8 cellular contexts compared by ENCODE assay signal in the genomic region with DNA sequence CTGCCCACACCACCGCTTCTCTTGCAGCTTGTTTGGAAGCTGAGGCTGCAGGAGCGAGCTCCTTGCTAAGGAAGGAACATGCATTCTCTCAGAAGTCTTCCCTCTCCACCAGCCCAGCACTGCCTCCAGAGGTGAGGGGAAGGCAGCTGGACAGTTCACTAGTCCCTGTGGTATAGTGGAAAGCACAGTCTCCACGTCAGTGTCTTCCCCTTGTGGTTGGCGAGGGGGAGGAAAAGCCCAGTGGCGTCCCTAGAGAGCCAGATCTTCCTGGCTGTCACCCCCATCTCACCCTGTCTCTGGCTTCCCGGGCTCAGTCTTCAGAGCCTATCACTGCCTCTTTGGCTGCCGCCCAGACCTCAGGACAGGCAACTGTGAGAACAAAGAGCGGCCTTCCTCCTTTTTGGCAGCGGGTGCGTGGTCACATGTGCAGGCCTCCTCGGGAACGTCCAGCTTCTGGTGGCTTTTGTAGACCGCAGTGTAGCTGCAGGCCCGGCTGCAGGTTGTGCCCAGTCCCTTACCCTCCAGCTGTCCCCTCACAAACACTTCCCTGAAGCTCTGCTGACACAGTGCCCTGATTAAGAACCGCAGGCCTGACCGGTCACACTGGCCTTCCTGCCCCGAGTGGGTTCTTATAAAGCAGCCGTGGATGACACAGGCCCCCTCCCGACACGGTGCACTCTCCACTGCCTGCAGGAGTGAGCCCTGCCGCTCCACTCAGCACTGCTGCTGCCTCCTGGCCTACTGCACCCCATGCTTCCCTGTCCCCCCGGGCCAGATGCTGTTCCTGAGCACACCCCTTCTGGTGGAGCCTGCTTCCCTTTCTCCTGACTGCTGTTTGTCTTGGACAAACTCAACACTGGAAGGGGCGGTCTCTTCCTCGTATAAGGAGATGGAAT.
DNase-seq lines count a peak whose midpoint lies in the region; ATAC-seq, FAIRE-seq and TF ChIP-seq lines count a peak whose summit lies in the region.

No MANE protein-coding gene starts in this region.

- peak overlapping the region; percentile 67 to 89 (median 82) for H3K27ac ChIP-seq in heart right ventricle

- H3K27ac Mint-ChIP-seq in WTC11 = no peak overlapping the region

- H3K9me3 ChIP-seq in heart right ventricle = no peaks in the 10 kb centered on the region

- POLR2A ChIA-PET in WTC11 (lab: Charles Lee) = no interaction called here

- H3K36me3 ChIP-seq in heart right ventricle = no peaks in the 10 kb centered on the region

- H3K4me1 ChIP-seq in heart right ventricle = peaks cover 29 to 89% (median 68%) of the 10 kb centered on the region in 9 donors

- CTCF ChIA-PET in WTC11 (lab: Charles Lee) = interaction anchor here (0.9 to 1.1 kb wide), 3 partner anchors 12 to 110 kb away, joined by 3 to 4 read pairs (median 3); no protein-coding TSS in a partner anchor

- H3K4me3 Mint-ChIP-seq in WTC11 = no peak overlapping the region

- H3K27me3 Mint-ChIP-seq in WTC11 (ENCODE audit: low read depth) = no peaks in the 10 kb centered on the region; the same call in 1 of the 2 replicates

- WGBS in heart right ventricle, 2 donors = 10 to 16% methylated on average over 24 of the region's 24 CpGs

- TF ChIP-seq CTCF in WTC11 (IDR thresholded peaks at IDR 0.05) (no peak), heart right ventricle (IDR thresholded peaks at IDR 0.05) (peak; percentile 15 to 65 (median 45)), D721Med (IDR thresholded peaks at IDR 0.05; ENCODE audit: insufficient read depth, missing control alignments) (no peak)

- no peak for FAIRE-seq in D721Med (lab: Jason Lieb, UNC)

- H3K9me3 Mint-ChIP-seq in WTC11 = no peaks in the 10 kb centered on the region

- intact Hi-C loops in heart right ventricle (cut with DNase I) = loop anchor here in 5 of 10 donors (1.0 to 5.0 kb wide), 4 partner anchors 86 to 91 kb away; a partner anchor contains a TSS

- H3K27me3 ChIP-seq in heart right ventricle = no peaks in the 10 kb centered on the region

- ATAC-seq in HG03103 (IDR thresholded peaks at IDR 0.05; ENCODE audit: low read depth, unreplicated experiment) (peak; percentile 47), WTC11 (peak; percentile 59), heart right ventricle (peak; percentile 82 to 90 (median 84)), GM21360 (IDR thresholded peaks at IDR 0.05; ENCODE audit: unreplicated experiment) (no peak)

- DNase-seq in COR-L47 (lab: John Stamatoyannopoulos, UW) = peak; percentile 66
- DNase-seq in WTC11 (ENCODE audit: low spot score) = no peak
- DNase-seq in heart right ventricle = peak; percentile 93 to 94
- DNase-seq in retina = peak; percentile 61
- DNase-seq in mesenteric fat pad (ENCODE audit: low spot score) = no peak
- no peak for DNase-seq in D721Med (ENCODE audit: insufficient read length, low spot score)

- peak overlapping the region in 7 of 10 donors; percentile 1 to 26 (median 17) for H3K4me3 ChIP-seq in heart right ventricle

- H3K4me1 Mint-ChIP-seq in WTC11 = peaks cover 7% of the 10 kb centered on the region

- no peaks in the 10 kb centered on the region for H3K36me3 Mint-ChIP-seq in WTC11

TF ChIP-seq in WTC11, 78 proteins besides CTCF, POLR2A, EP300 and RAD21 (continues in another document):
- TF ChIP-seq PRRX2 (CRISPR knock-in tag; IDR thresholded peaks at IDR 0.05) (no peak), NR2C2 (CRISPR knock-in tag; IDR thresholded peaks at IDR 0.05) (no peak), ZNF317 (CRISPR knock-in tag; IDR thresholded peaks at IDR 0.05; ENCODE audit: borderline replicate concordance, low read depth) (no peak), NFYB (CRISPR knock-in tag; conservative IDR thresholded peaks at IDR 0.05; ENCODE audit: low read depth) (no peak), OVOL2 (CRISPR knock-in tag; IDR thresholded peaks at IDR 0.05; ENCODE audit: borderline replicate concordance) (no peak), FOXP1 (CRISPR knock-in tag; IDR thresholded peaks at IDR 0.05; ENCODE audit: borderline replicate concordance) (no peak), ESRRA (CRISPR knock-in tag; IDR thresholded peaks at IDR 0.05; ENCODE audit: borderline replicate concordance) (no peak), NR3C1 (CRISPR knock-in tag; conservative IDR thresholded peaks at IDR 0.05; ENCODE audit: low read depth) (no peak)
- TF ChIP-seq, protein P1, sequence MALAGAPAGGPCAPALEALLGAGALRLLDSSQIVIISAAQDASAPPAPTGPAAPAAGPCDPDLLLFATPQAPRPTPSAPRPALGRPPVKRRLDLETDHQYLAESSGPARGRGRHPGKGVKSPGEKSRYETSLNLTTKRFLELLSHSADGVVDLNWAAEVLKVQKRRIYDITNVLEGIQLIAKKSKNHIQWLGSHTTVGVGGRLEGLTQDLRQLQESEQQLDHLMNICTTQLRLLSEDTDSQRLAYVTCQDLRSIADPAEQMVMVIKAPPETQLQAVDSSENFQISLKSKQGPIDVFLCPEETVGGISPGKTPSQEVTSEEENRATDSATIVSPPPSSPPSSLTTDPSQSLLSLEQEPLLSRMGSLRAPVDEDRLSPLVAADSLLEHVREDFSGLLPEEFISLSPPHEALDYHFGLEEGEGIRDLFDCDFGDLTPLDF (CRISPR knock-in tag; IDR thresholded peaks at IDR 0.05) = no peak
- TF ChIP-seq, protein P2, sequence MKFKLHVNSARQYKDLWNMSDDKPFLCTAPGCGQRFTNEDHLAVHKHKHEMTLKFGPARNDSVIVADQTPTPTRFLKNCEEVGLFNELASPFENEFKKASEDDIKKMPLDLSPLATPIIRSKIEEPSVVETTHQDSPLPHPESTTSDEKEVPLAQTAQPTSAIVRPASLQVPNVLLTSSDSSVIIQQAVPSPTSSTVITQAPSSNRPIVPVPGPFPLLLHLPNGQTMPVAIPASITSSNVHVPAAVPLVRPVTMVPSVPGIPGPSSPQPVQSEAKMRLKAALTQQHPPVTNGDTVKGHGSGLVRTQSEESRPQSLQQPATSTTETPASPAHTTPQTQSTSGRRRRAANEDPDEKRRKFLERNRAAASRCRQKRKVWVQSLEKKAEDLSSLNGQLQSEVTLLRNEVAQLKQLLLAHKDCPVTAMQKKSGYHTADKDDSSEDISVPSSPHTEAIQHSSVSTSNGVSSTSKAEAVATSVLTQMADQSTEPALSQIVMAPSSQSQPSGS (CRISPR knock-in tag; IDR thresholded peaks at IDR 0.05; ENCODE audit: borderline replicate concordance, low read depth) = no peak
- TF ChIP-seq, protein P3, sequence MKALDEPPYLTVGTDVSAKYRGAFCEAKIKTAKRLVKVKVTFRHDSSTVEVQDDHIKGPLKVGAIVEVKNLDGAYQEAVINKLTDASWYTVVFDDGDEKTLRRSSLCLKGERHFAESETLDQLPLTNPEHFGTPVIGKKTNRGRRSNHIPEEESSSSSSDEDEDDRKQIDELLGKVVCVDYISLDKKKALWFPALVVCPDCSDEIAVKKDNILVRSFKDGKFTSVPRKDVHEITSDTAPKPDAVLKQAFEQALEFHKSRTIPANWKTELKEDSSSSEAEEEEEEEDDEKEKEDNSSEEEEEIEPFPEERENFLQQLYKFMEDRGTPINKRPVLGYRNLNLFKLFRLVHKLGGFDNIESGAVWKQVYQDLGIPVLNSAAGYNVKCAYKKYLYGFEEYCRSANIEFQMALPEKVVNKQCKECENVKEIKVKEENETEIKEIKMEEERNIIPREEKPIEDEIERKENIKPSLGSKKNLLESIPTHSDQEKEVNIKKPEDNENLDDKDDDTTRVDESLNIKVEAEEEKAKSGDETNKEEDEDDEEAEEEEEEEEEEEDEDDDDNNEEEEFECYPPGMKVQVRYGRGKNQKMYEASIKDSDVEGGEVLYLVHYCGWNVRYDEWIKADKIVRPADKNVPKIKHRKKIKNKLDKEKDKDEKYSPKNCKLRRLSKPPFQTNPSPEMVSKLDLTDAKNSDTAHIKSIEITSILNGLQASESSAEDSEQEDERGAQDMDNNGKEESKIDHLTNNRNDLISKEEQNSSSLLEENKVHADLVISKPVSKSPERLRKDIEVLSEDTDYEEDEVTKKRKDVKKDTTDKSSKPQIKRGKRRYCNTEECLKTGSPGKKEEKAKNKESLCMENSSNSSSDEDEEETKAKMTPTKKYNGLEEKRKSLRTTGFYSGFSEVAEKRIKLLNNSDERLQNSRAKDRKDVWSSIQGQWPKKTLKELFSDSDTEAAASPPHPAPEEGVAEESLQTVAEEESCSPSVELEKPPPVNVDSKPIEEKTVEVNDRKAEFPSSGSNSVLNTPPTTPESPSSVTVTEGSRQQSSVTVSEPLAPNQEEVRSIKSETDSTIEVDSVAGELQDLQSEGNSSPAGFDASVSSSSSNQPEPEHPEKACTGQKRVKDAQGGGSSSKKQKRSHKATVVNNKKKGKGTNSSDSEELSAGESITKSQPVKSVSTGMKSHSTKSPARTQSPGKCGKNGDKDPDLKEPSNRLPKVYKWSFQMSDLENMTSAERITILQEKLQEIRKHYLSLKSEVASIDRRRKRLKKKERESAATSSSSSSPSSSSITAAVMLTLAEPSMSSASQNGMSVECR (CRISPR knock-in tag; IDR thresholded peaks at IDR 0.05; ENCODE audit: borderline replicate concordance) = no peak

Comparison
In these comparisons a context has a peak if more than half of its experiments do, and no peak if none do; other contexts are left out.
1. DNase-seq: peak in COR-L47 (single experiment), heart right ventricle (2 of 2) and retina (single experiment); none in WTC11 (single experiment), mesenteric fat pad (single experiment) and D721Med (single experiment).
2. CTCF ChIP-seq: peak in heart right ventricle (9 of 9); none in WTC11 (single experiment) and D721Med (single experiment).